15 cellular contexts compared by ENCODE assay signal in genomic region chr10:89814278-89814677, GRCh38.
"Had no signal": no experiment of that assay in that cellular context is flagged by ENCODE, and none has a peak within 500 bp of the region (broad histone marks: within the 10 kb centered on the region; RNA-seq: fewer than 3 reads in every experiment).

No MANE protein-coding gene starts in this region.

- H3K36me3 ChIP-seq: ascending aorta, breast epithelium, uterus had no signal

- DNase-seq: activated CD4-positive, alpha-beta T cell treated with anti-CD3 and anti-CD28 coated beads, Interleukin-2, amount 50 U/mL, for 1 hour; activated CD8-positive, alpha-beta memory T cell treated with anti-CD3 and anti-CD28 coated beads for 24 hours; activated naive CD4-positive, alpha-beta T cell treated with anti-CD3 and anti-CD28 coated beads for 36 hours; activated naive CD8-positive, alpha-beta T cell treated with anti-CD3 and anti-CD28 coated beads, Interleukin-2, amount 50 U/mL, for 24 hours; dermis blood vessel endothelial cell; effector memory CD8-positive, alpha-beta T cell; head of caudate nucleus; naive thymus-derived CD8-positive, alpha-beta T cell; T-helper 9 cell; uterus had no signal

- H3K36me3 Mint-ChIP-seq: stimulated activated effector memory CD8-positive, alpha-beta T cell treated with anti-CD3 and anti-CD28 coated beads, Interleukin-12 subunit alpha, Interleukin-12 subunit beta, amount 100 ng/mL, for 72 hours had no signal

- H3K4me3 Mint-ChIP-seq: activated naive CD4-positive, alpha-beta T cell treated with anti-CD3 and anti-CD28 coated beads for 36 hours; activated naive CD8-positive, alpha-beta T cell treated with anti-CD3 and anti-CD28 coated beads, Interleukin-2, amount 50 U/mL, for 24 hours; effector memory CD8-positive, alpha-beta T cell; naive thymus-derived CD8-positive, alpha-beta T cell; stimulated activated effector memory CD8-positive, alpha-beta T cell treated with anti-CD3 and anti-CD28 coated beads, Interleukin-12 subunit alpha, Interleukin-12 subunit beta, amount 100 ng/mL, for 72 hours had no signal

- H3K27ac Mint-ChIP-seq: activated naive CD4-positive, alpha-beta T cell treated with anti-CD3 and anti-CD28 coated beads for 36 hours; activated naive CD8-positive, alpha-beta T cell treated with anti-CD3 and anti-CD28 coated beads, Interleukin-2, amount 50 U/mL, for 24 hours; effector memory CD8-positive, alpha-beta T cell; naive thymus-derived CD8-positive, alpha-beta T cell; stimulated activated effector memory CD8-positive, alpha-beta T cell treated with anti-CD3 and anti-CD28 coated beads, Interleukin-12 subunit alpha, Interleukin-12 subunit beta, amount 100 ng/mL, for 72 hours had no signal

- H3K9me3 ChIP-seq: ascending aorta, breast epithelium, uterus had no signal

- H3K27ac ChIP-seq: ascending aorta, breast epithelium, parathyroid adenoma, uterus had no signal

- FAIRE-seq: frontal cortex had no signal

- H3K9ac ChIP-seq: parathyroid adenoma had no signal

- H3K4me1 Mint-ChIP-seq: activated naive CD8-positive, alpha-beta T cell treated with anti-CD3 and anti-CD28 coated beads, Interleukin-2, amount 50 U/mL, for 24 hours; naive thymus-derived CD8-positive, alpha-beta T cell; stimulated activated effector memory CD8-positive, alpha-beta T cell treated with anti-CD3 and anti-CD28 coated beads, Interleukin-12 subunit alpha, Interleukin-12 subunit beta, amount 100 ng/mL, for 72 hours had no signal

- H3K27me3 ChIP-seq: ascending aorta, breast epithelium, uterus had no signal

- ATAC-seq: activated naive CD8-positive, alpha-beta T cell treated with anti-CD3 and anti-CD28 coated beads, Interleukin-2, amount 50 U/mL, for 24 hours; effector memory CD8-positive, alpha-beta T cell; naive thymus-derived CD8-positive, alpha-beta T cell had no signal

- H3K4me3 ChIP-seq: ascending aorta, breast epithelium, uterus had no signal

- H3K9me3 Mint-ChIP-seq: effector memory CD8-positive, alpha-beta T cell; stimulated activated effector memory CD8-positive, alpha-beta T cell treated with anti-CD3 and anti-CD28 coated beads, Interleukin-12 subunit alpha, Interleukin-12 subunit beta, amount 100 ng/mL, for 72 hours had no signal

- H2AFZ ChIP-seq: parathyroid adenoma had no signal

- H3K79me2 ChIP-seq: parathyroid adenoma had no signal

- H3K4me1 ChIP-seq: ascending aorta, breast epithelium, parathyroid adenoma, uterus had no signal
